Comparison of ENCODE assay signal across 8 cellular contexts in genomic region chr11:112085822-112086421, GRCh38. TPM values are rescaled to one million over a fixed set of nuclear protein-coding genes. Genes with fewer than 3 reads are reported as not detected.
DNase-seq lines count a peak whose midpoint lies in the region; ATAC-seq and TF ChIP-seq lines count a peak whose summit lies in the region.

No MANE protein-coding gene starts in this region.

- H3K4me1 ChIP-seq in SJCRH30: peaks cover 7% of the 10 kb centered on the region; the same call in 1 of the 2 replicates

- in situ Hi-C loops in brain microvascular endothelial cell (cut with HindIII; ENCODE audit: low pct_ligation_motif_present, low sequenced_read_pairs): no loop called here

- H3K4me3 ChIP-seq in AG04450 (ENCODE audit: low read depth, low read length) (peak overlapping the region; percentile 99), SJCRH30 (peak overlapping the region; percentile 94), brain microvascular endothelial cell (ENCODE audit: low read depth, low read length) (peak overlapping the region; percentile 99)

- DNase-seq in AG04450 (ENCODE audit: low read depth, low spot score) (no peak), SJCRH30 (peak in 1 of 2 experiments; percentile 28), brain microvascular endothelial cell (peak; percentile 29), kidney tubule cell (ENCODE audit: low spot score) (peak; percentile 51), cerebellar nuclear complex (lab: John Stamatoyannopoulos, UW) (no peak)
- peak; percentile 24 to 29 for DNase-seq in stimulated activated CD4-positive, alpha-beta T cell treated with anti-CD3 and anti-CD28 coated beads, Interleukin-4, amount 100 ng/mL, for 48 hours (ENCODE audit: low read depth in 2 of 2)

- no peak for TF ChIP-seq CTCF in AG04450 (IDR thresholded peaks at IDR 0.05; ENCODE audit: low read depth, low read length)
- TF ChIP-seq CTCF in brain microvascular endothelial cell (IDR thresholded peaks at IDR 0.05; ENCODE audit: low read depth, low read length, missing control alignments): no peak

- ATAC-seq in GM18861 (IDR thresholded peaks at IDR 0.05; ENCODE audit: unreplicated experiment) (peak; percentile 3), HG03045 (IDR thresholded peaks at IDR 0.05; ENCODE audit: unreplicated experiment) (peak; percentile 33)

- H3K36me3 ChIP-seq in SJCRH30 (peaks cover 35% of the 10 kb centered on the region), brain microvascular endothelial cell (replicated peaks) (peaks cover 44% of the 10 kb centered on the region)

- CTCF ChIA-PET in AG04450 (lab: Charles Lee): interaction anchor here (1.6 to 3.1 kb wide), 2 partner anchors 27 to 90 kb away, joined by 8 to 12 read pairs; partner anchors contain the start of gene BCO2

- H3K27me3 ChIP-seq in AG04450 (ENCODE audit: control insufficient read depth, insufficient read depth, low read length): no peaks in the 10 kb centered on the region
- no peaks in the 10 kb centered on the region for H3K27me3 ChIP-seq in SJCRH30
- H3K27me3 ChIP-seq in brain microvascular endothelial cell (replicated peaks): no peaks in the 10 kb centered on the region

- H3K9me3 ChIP-seq in AG04450 (ENCODE audit: control insufficient read depth, insufficient read depth, low read length): no peaks in the 10 kb centered on the region
- no peaks in the 10 kb centered on the region for H3K9me3 ChIP-seq in SJCRH30 (replicated peaks)

- POLR2A ChIA-PET in AG04450 (lab: Yijun Ruan, JAX): interaction anchor here (0.7 to 1.0 kb wide), 4 partner anchors 9 to 160 kb away, joined by 3 to 8 read pairs (median 3); no protein-coding TSS in a partner anchor

- H3K27ac ChIP-seq in AG04450 (ENCODE audit: low read depth, low read length): peak overlapping the region; percentile 34
- peak overlapping the region; percentile 75 for H3K27ac ChIP-seq in SJCRH30
- peak overlapping the region; percentile 64 for H3K27ac ChIP-seq in brain microvascular endothelial cell

RNA-seq across cellular contexts. Expression of gene TIMM8B, which starts 0.6 kb away (rescaled TPM):
- 106 and 143 TPM in 2 replicates for polyA plus RNA-seq in AG04450 (2011; rRNA removed)
- polyA minus RNA-seq in AG04450 (2011; rRNA and poly(A)+ RNA removed): 16.0 and 17.7 TPM in 2 replicates
- 48.2 and 64.5 TPM in 2 replicates for total RNA-seq in SJCRH30 (2014; rRNA removed; shearing (Covaris generic))

RNA-seq across cellular contexts. Expression of gene SDHD, which starts 0.8 kb away (rescaled TPM):
- polyA plus RNA-seq in AG04450 (2011; rRNA removed): 122 and 154 TPM in 2 replicates
- polyA minus RNA-seq in AG04450 (2011; rRNA and poly(A)+ RNA removed): 151 and 188 TPM in 2 replicates
- 90.3 and 98.1 TPM in 2 replicates for total RNA-seq in SJCRH30 (2014; rRNA removed; shearing (Covaris generic))

RNA-seq across cellular contexts. Expression of gene NKAPD1, which starts 11.8 kb away (rescaled TPM):
- 18.2 and 23.2 TPM in 2 replicates for polyA plus RNA-seq in AG04450 (2011; rRNA removed)
- polyA minus RNA-seq in AG04450 (2011; rRNA and poly(A)+ RNA removed): 13.5 and 16.3 TPM in 2 replicates
- 19.5 and 22.9 TPM in 2 replicates for total RNA-seq in SJCRH30 (2014; rRNA removed; shearing (Covaris generic))

RNA-seq across cellular contexts. Expression of gene PIH1D2, which starts 12.1 kb away (rescaled TPM):
- 1.5 TPM in 2 replicates for polyA plus RNA-seq in AG04450 (2011; rRNA removed)
- polyA minus RNA-seq in AG04450 (2011; rRNA and poly(A)+ RNA removed): 0.65 and 0.74 TPM in 2 replicates
- 0.99 and 1.4 TPM in 2 replicates for total RNA-seq in SJCRH30 (2014; rRNA removed; shearing (Covaris generic))

Comparison
In these comparisons a context has a peak if more than half of its experiments do, and no peak if none do; other contexts are left out.
1. DNase-seq: peak in brain microvascular endothelial cell (single experiment), kidney tubule cell (single experiment) and stimulated activated CD4-positive, alpha-beta T cell treated with anti-CD3 and anti-CD28 coated beads, Interleukin-4, amount 100 ng/mL, for 48 hours (2 of 2); none in AG04450 (single experiment) and cerebellar nuclear complex (0 of 2).
2. Peak in every context shown above with its lines, with median percentiles within 50 percentile points of each other: H3K27ac ChIP-seq and H3K4me3 ChIP-seq.